Comparison of ENCODE assay signal across 8 cellular contexts in genomic region chr19:55675661-55676354, GRCh38. TPM values are rescaled to one million over a fixed set of nuclear protein-coding genes. Genes with fewer than 3 reads are reported as not detected.
DNase-seq lines count a peak whose midpoint lies in the region; ATAC-seq and TF ChIP-seq lines count a peak whose summit lies in the region.

No MANE protein-coding gene starts in this region.

- no peaks in the 10 kb centered on the region for H3K27me3 ChIP-seq in right atrium auricular region

- no peak for TF ChIP-seq CTCF in right atrium auricular region (IDR thresholded peaks at IDR 0.05)
- no peak for TF ChIP-seq CTCF in MCF 10A (IDR thresholded peaks at IDR 0.05; ENCODE audit: unreplicated experiment)

- peak overlapping the region; percentile 85 for H3K27ac Mint-ChIP-seq in MCF 10A (ENCODE audit: low read depth, unreplicated experiment)

- intact Hi-C loops in left ventricle myocardium superior (cut with micrococcal nuclease) (no loop called here), MCF 10A (cut with micrococcal nuclease) (no loop called here), head of caudate nucleus (cut with DNase I) (loop anchor here (2.0 kb wide), 1 partner anchor 21 kb away; the partner anchor contains the start of gene U2AF2)

- H3K9me3 Mint-ChIP-seq in MCF 10A (ENCODE audit: unreplicated experiment), result no peaks in the 10 kb centered on the region

- POLR2A ChIA-PET in MCF 10A (lab: Yijun Ruan, JAX), result interaction anchor here (0.7 to 1.6 kb wide), 7 partner anchors 12 to 158 kb away, joined by 3 to 9 read pairs (median 4); partner anchors contain the start of genes CCDC106 and ZNF581

- H3K36me3 ChIP-seq in right atrium auricular region, result peaks cover 39% of the 10 kb centered on the region
- H3K36me3 ChIP-seq in mesodermal cell (ENCODE audit: control insufficient read depth, insufficient read depth, low read length), result peaks cover 57% of the 10 kb centered on the region

- H3K27ac ChIP-seq in right atrium auricular region (peak overlapping the region; percentile 83 to 90), mesodermal cell (ENCODE audit: low read depth, low read length, severe bottlenecking) (peak overlapping the region; percentile 86)

- no peaks in the 10 kb centered on the region for H3K27me3 Mint-ChIP-seq in MCF 10A (ENCODE audit: insufficient read depth, unreplicated experiment)

- H3K4me1 Mint-ChIP-seq in MCF 10A (ENCODE audit: insufficient read depth, unreplicated experiment), result peaks cover 33% of the 10 kb centered on the region

- peaks cover 0 to 59% of the 10 kb centered on the region in 2 donors for H3K4me1 ChIP-seq in right atrium auricular region
- peaks cover 41% of the 10 kb centered on the region for H3K4me1 ChIP-seq in mesodermal cell (ENCODE audit: control insufficient read depth, insufficient read depth, low read length, poor library complexity, severe bottlenecking)

- TSS peak; percentile 38 for BruUV-seq in MCF 10A (replicated peaks; lab: Mats Ljungman, UMichigan)

- H3K4me3 ChIP-seq in right atrium auricular region, result peak overlapping the region; percentile 87
- H3K4me3 ChIP-seq in mesodermal cell (ENCODE audit: extremely low read depth, insufficient read depth, low read length, poor library complexity, severe bottlenecking), result peak overlapping the region; percentile 90

- H3K9me3 ChIP-seq in right atrium auricular region (no peaks in the 10 kb centered on the region), mesodermal cell (ENCODE audit: control insufficient read depth, low read length) (no peaks in the 10 kb centered on the region)

- peak overlapping the region; percentile 87 for H3K4me3 Mint-ChIP-seq in MCF 10A (ENCODE audit: unreplicated experiment)

- H3K36me3 Mint-ChIP-seq in MCF 10A (ENCODE audit: insufficient read depth, unreplicated experiment), result peaks cover 59% of the 10 kb centered on the region

- DNase-seq in right atrium auricular region (ENCODE audit: low spot score) (no peak), left ventricle myocardium superior (no peak), MCF 10A (ENCODE audit: unreplicated experiment) (no peak), NCI-H1092 (lab: John Stamatoyannopoulos, UW) (no peak), activated gamma-delta T cell treated with Interleukin-2 at 50 U/mL for 16 hours (no peak), head of caudate nucleus (no peak)
- DNase-seq in effector CD8-positive, alpha-beta T cell (lab: John Stamatoyannopoulos, UW), result no peak

- 30 to 40% methylated on average over 11 to 14 of the region's 16 CpGs for WGBS in mesodermal cell (ENCODE audit: insufficient coverage in 2 of 2), 2 experiments

- CTCF ChIA-PET in MCF 10A (lab: Yijun Ruan, JAX), result interaction anchor here (0.6 to 1.1 kb wide), 3 partner anchors 9 to 1184 kb away, joined by 3 read pairs; partner anchors contain the start of gene U2AF2

- ATAC-seq in left ventricle myocardium superior, result no peak

RNA-seq across cellular contexts. Expression of gene EPN1, which starts 0.8 kb away (rescaled TPM):
- 100 to 1,000 TPM; 179 to 187 TPM for total RNA-seq in right atrium auricular region
- total RNA-seq in left ventricle myocardium superior, result 250 TPM
- total RNA-seq in MCF 10A (2022), result 102 and 123 TPM in 2 replicates
- 94.2 TPM for polyA plus RNA-seq in mesodermal cell (2013, experiment 1 of 2)
- 82.7 TPM for polyA plus RNA-seq in mesodermal cell (2013, experiment 2 of 2)

RNA-seq across cellular contexts. Expression of gene U2AF2, which starts 21.0 kb away (rescaled TPM):
- total RNA-seq in right atrium auricular region (10 to 100 TPM; 39.0 to 61.0 TPM), left ventricle myocardium superior (79.9 TPM), MCF 10A (2022) (220 and 280 TPM in 2 replicates)
- 145 TPM for polyA plus RNA-seq in mesodermal cell (2013, experiment 1 of 2)
- polyA plus RNA-seq in mesodermal cell (2013, experiment 2 of 2), result 128 TPM

RNA-seq across cellular contexts. Expression of gene CCDC106, which starts 27.8 kb away (rescaled TPM):
- total RNA-seq in right atrium auricular region (10 to 100 TPM; 19.1 to 30.0 TPM), left ventricle myocardium superior (16.8 TPM), MCF 10A (2022) (2.3 and 2.5 TPM in 2 replicates)
- 16.0 TPM for polyA plus RNA-seq in mesodermal cell (2013, experiment 1 of 2)
- 13.4 TPM for polyA plus RNA-seq in mesodermal cell (2013, experiment 2 of 2)

RNA-seq across cellular contexts. Expression of gene ZNF581, which starts 32.4 kb away (rescaled TPM):
- total RNA-seq in right atrium auricular region (1 to 10 TPM; 7.5 to 8.6 TPM), left ventricle myocardium superior (9.4 TPM), MCF 10A (2022) (22.3 and 25.7 TPM in 2 replicates)
- polyA plus RNA-seq in mesodermal cell (2013, experiment 1 of 2), result 55.6 TPM
- polyA plus RNA-seq in mesodermal cell (2013, experiment 2 of 2), result 47.0 TPM

RNA-seq across cellular contexts. Expression of gene ZNF580, which starts 35.0 kb away (rescaled TPM):
- total RNA-seq in right atrium auricular region (10 to 100 TPM; 15.3 to 26.2 TPM), left ventricle myocardium superior (12.3 TPM), MCF 10A (2022) (38.9 and 44.9 TPM in 2 replicates)
- polyA plus RNA-seq in mesodermal cell (2013, experiment 1 of 2), result 37.5 TPM
- 29.0 TPM for polyA plus RNA-seq in mesodermal cell (2013, experiment 2 of 2)
